Comparison of ENCODE assay signal across 8 cellular contexts in genomic region chr1:93448292-93448982, GRCh38. TPM values are rescaled to one million over a fixed set of nuclear protein-coding genes. Genes with fewer than 3 reads are reported as not detected.
DNase-seq lines count a peak whose midpoint lies in the region; ATAC-seq and TF ChIP-seq lines count a peak whose summit lies in the region.

No MANE protein-coding gene starts in this region.

- no peak overlapping the region for H3K27ac Mint-ChIP-seq in activated naive CD8-positive, alpha-beta T cell

- in situ Hi-C loops in G401 (cut with HindIII; ENCODE audit: low sequenced_read_pairs), result no loop called here

- intact Hi-C loops in left cardiac atrium (cut with DNase I) (loop anchor here in 1 of 2 donors (5.0 to 10.0 kb wide), 2 partner anchors 106 to 399 kb away; no protein-coding TSS in a partner anchor), posterior vena cava (cut with DNase I) (loop anchor here (1.0 to 10.0 kb wide), 3 partner anchors 31 to 366 kb away; no protein-coding TSS in a partner anchor)

- ATAC-seq in left cardiac atrium, result peak; percentile 54 to 69
- no peak for ATAC-seq in GM21619 (IDR thresholded peaks at IDR 0.05; ENCODE audit: unreplicated experiment)
- ATAC-seq in HG02623 (IDR thresholded peaks at IDR 0.05; ENCODE audit: unreplicated experiment), result no peak

- H3K27me3 Mint-ChIP-seq in activated naive CD8-positive, alpha-beta T cell, result peaks cover 40% of the 10 kb centered on the region

- peaks cover 15% of the 10 kb centered on the region for H3K4me1 Mint-ChIP-seq in activated naive CD8-positive, alpha-beta T cell (ENCODE audit: low read depth)

- H3K27ac ChIP-seq in 22Rv1, result peak overlapping the region; percentile 87

- H3K36me3 Mint-ChIP-seq in activated naive CD8-positive, alpha-beta T cell, result no peaks in the 10 kb centered on the region

- peak; percentile 35 for DNase-seq in G401 (ENCODE audit: low spot score)
- DNase-seq in NCI-H2029 treated with DMSO at 0.1 percent for 48 hours (lab: John Stamatoyannopoulos, UW), result peak; percentile 78
- peak; percentile 60 for DNase-seq in left cardiac atrium
- DNase-seq in posterior vena cava (ENCODE audit: low spot score), result peak; percentile 86

- peak overlapping the region; percentile 92 for H3K4me3 Mint-ChIP-seq in activated naive CD8-positive, alpha-beta T cell

- H3K9me3 Mint-ChIP-seq in activated naive CD8-positive, alpha-beta T cell (ENCODE audit: low read depth), result no peaks in the 10 kb centered on the region

- peak; percentile 6; the same call in 1 of the 2 replicates for TF ChIP-seq CTCF in 22Rv1 (IDR thresholded peaks at IDR 0.05)

RNA-seq across cellular contexts. Expression of gene FNBP1L, which starts 0.5 kb away (rescaled TPM):
- total RNA-seq in G401 (2014; rRNA removed; shearing (Covaris generic)), result 5.6 and 9.2 TPM in 2 replicates
- 10 to 100 TPM; 18.0 to 20.9 TPM for total RNA-seq in left cardiac atrium
- total RNA-seq in posterior vena cava, result 10 to 100 TPM in 1 of 2 donors, 1 to 10 TPM in 1; 9.3 to 11.3 TPM

Comparison
In these comparisons a context has a peak if more than half of its experiments do, and no peak if none do; other contexts are left out.
1. DNase-seq: peak in every context shown above with its lines; median percentile 86 in posterior vena cava; 78 in NCI-H2029 treated with DMSO at 0.1 percent for 48 hours; 60 in left cardiac atrium; 35 in G401.
2. ATAC-seq: peak in left cardiac atrium (2 of 2); none in GM21619 (single experiment) and HG02623 (single experiment).